20 cellular contexts compared by ENCODE assay signal in genomic region chr13:39394811-39395685, GRCh38.
DNase-seq lines count a peak whose midpoint lies in the region; ATAC-seq and TF ChIP-seq lines count a peak whose summit lies in the region.
"Had no signal": no experiment of that assay in that cellular context is flagged by ENCODE, and none has a peak within 500 bp of the region (broad histone marks: within the 10 kb centered on the region; RNA-seq: fewer than 3 reads in every experiment).

No MANE protein-coding gene starts in this region.

- no peak overlapping the region for H3K4me2 ChIP-seq in mammary epithelial cell (ENCODE audit: insufficient read depth, low read depth, low read length)

- dilution Hi-C loops in mammary epithelial cell (cut with HindIII; ENCODE audit: low sequenced_read_pairs), result no loop called here

- in situ Hi-C loops in mammary epithelial cell (cut with MboI; ENCODE audit: low sequenced_read_pairs in 2 of 2), result no loop called here

- H3K79me2 ChIP-seq in mammary epithelial cell (ENCODE audit: insufficient read depth, low read length), result no peaks in the 10 kb centered on the region

- WGBS in mammary epithelial cell (ENCODE audit: low coverage, missing lambda C conversion rate), result 90% methylated on average over 10 of the region's 13 CpGs

- H2AFZ ChIP-seq in mammary epithelial cell (ENCODE audit: low read depth, low read length), result no peak overlapping the region

- H3K36me3 Mint-ChIP-seq in mesothelial cell of epicardium, result peaks cover 1% of the 10 kb centered on the region
- H3K36me3 Mint-ChIP-seq: activated naive CD4-positive, alpha-beta T cell treated with anti-CD3 and anti-CD28 coated beads, Interleukin-2, amount 50 U/mL, for 72 hours had no signal

- no peaks in the 10 kb centered on the region for H3K27me3 Mint-ChIP-seq in mesothelial cell of epicardium (ENCODE audit: low read depth)

- H4K20me1 ChIP-seq in mammary epithelial cell (ENCODE audit: insufficient read depth, low read length), result no peaks in the 10 kb centered on the region

- H3K27ac Mint-ChIP-seq in mesothelial cell of epicardium, result peak overlapping the region; percentile 90
- H3K27ac Mint-ChIP-seq: activated naive CD4-positive, alpha-beta T cell treated with anti-CD3 and anti-CD28 coated beads, Interleukin-2, amount 50 U/mL, for 72 hours had no signal

- H3K36me3 ChIP-seq in breast epithelium (no peaks in the 10 kb centered on the region), mammary epithelial cell (ENCODE audit: insufficient read depth, low read length) (no peaks in the 10 kb centered on the region), vagina (no peaks in the 10 kb centered on the region), left lung (no peaks in the 10 kb centered on the region)
- H3K36me3 ChIP-seq: BE2C, brain microvascular endothelial cell, stomach had no signal

- H3K9me3 ChIP-seq in breast epithelium (no peaks in the 10 kb centered on the region), mammary epithelial cell (replicated peaks; ENCODE audit: insufficient read depth, low read length) (no peaks in the 10 kb centered on the region), vagina (no peaks in the 10 kb centered on the region), left lung (no peaks in the 10 kb centered on the region)
- H3K9me3 ChIP-seq: BE2C, stomach had no signal

- peaks cover 4% of the 10 kb centered on the region for H3K9me3 Mint-ChIP-seq in mesothelial cell of epicardium
- H3K9me3 Mint-ChIP-seq: activated naive CD4-positive, alpha-beta T cell treated with anti-CD3 and anti-CD28 coated beads, Interleukin-2, amount 50 U/mL, for 72 hours had no signal

- peak overlapping the region; percentile 24 to 72 for H3K27ac ChIP-seq in breast epithelium
- H3K27ac ChIP-seq in mammary epithelial cell (ENCODE audit: insufficient read depth, low read depth, low read length), result no peak overlapping the region
- H3K27ac ChIP-seq in vagina, result peak overlapping the region; percentile 15
- no peak overlapping the region for H3K27ac ChIP-seq in left lung
- H3K27ac ChIP-seq: brain microvascular endothelial cell, stomach had no signal

- no peaks in the 10 kb centered on the region for H3K27me3 ChIP-seq in breast epithelium
- no peaks in the 10 kb centered on the region for H3K27me3 ChIP-seq in mammary epithelial cell (ENCODE audit: insufficient read depth, low read length)
- no peaks in the 10 kb centered on the region for H3K27me3 ChIP-seq in vagina
- no peaks in the 10 kb centered on the region for H3K27me3 ChIP-seq in left lung
- H3K27me3 ChIP-seq: BE2C, brain microvascular endothelial cell, stomach had no signal

- intact Hi-C loops in breast epithelium (cut with DNase I; ENCODE audit: low total_unique reads) (no loop called here), mammary epithelial cell (cut with micrococcal nuclease) (no loop called here), Right ventricle myocardium superior (cut with DNase I) (no loop called here), vagina (cut with DNase I) (no loop called here), left lung (cut with DNase I) (no loop called here)

- DNase-seq in breast epithelium (ENCODE audit: low spot score in 2 of 2) (no peak), mammary epithelial cell (no peak), Right ventricle myocardium superior (no peak), mesothelial cell of epicardium (ENCODE audit: low spot score in 2 of 2, unreplicated experiment in 2 of 2) (no peak), vagina (ENCODE audit: extremely low spot score in 2 of 2) (no peak), left lung (no peak)
- DNase-seq: 8988T; activated CD4-positive, alpha-beta T cell treated with anti-CD3 and anti-CD28 coated beads for 1 hour; activated T-cell treated with anti-CD3 and anti-CD28 coated beads, Interleukin-2, amount 50 U/mL, for 48 hours; BE2C; brain microvascular endothelial cell; DMS79; KBM-7; NCI-H1694 treated with DMSO at 0.1 percent for 48 hours; NCI-H345; stimulated activated CD4-positive, alpha-beta T cell treated with anti-CD3 and anti-CD28 coated beads, Interleukin-4, amount 100 ng/mL, for 4 hours; stomach had no signal

- CTCF ChIA-PET in mammary epithelial cell (lab: Charles Lee; ENCODE audit: low non-redundant PET), result no interaction called here

- H3K4me1 ChIP-seq in breast epithelium, result no peaks in the 10 kb centered on the region
- H3K4me1 ChIP-seq in mammary epithelial cell (ENCODE audit: insufficient read depth, low read length), result no peaks in the 10 kb centered on the region
- no peaks in the 10 kb centered on the region for H3K4me1 ChIP-seq in vagina
- no peaks in the 10 kb centered on the region for H3K4me1 ChIP-seq in left lung
- H3K4me1 ChIP-seq: BE2C had no signal

- ATAC-seq in Right ventricle myocardium superior (ENCODE audit: poor library complexity) (peak; percentile 56), left lung (no peak), HG02870 (IDR thresholded peaks at IDR 0.05; ENCODE audit: unreplicated experiment) (no peak), HG02623 (IDR thresholded peaks at IDR 0.05; ENCODE audit: unreplicated experiment) (no peak)
- ATAC-seq: activated naive CD4-positive, alpha-beta T cell treated with anti-CD3 and anti-CD28 coated beads, Interleukin-2, amount 50 U/mL, for 72 hours had no signal

- H3K4me3 Mint-ChIP-seq in mesothelial cell of epicardium, result peak overlapping the region; percentile 2

- no peak for TF ChIP-seq POLR2A in breast epithelium (IDR thresholded peaks at IDR 0.05)
- TF ChIP-seq POLR2A in vagina (IDR thresholded peaks at IDR 0.05), result no peak

- H3K9ac ChIP-seq in mammary epithelial cell (ENCODE audit: insufficient read depth, low read length), result no peak overlapping the region

- TF ChIP-seq CTCF in breast epithelium (IDR thresholded peaks at IDR 0.05), result no peak
- no peak for TF ChIP-seq CTCF in mammary epithelial cell (conservative IDR thresholded peaks at IDR 0.05 in 1 of 2, IDR thresholded peaks at IDR 0.05 in 1 of 2; ENCODE audit: extremely low read depth in 1 of 2, insufficient read depth in 1 of 2, low read depth in 1 of 2, low read length in 2 of 2)
- no peak for TF ChIP-seq CTCF in mesothelial cell of epicardium (IDR thresholded peaks at IDR 0.05; ENCODE audit: unreplicated experiment)
- TF ChIP-seq CTCF in vagina (IDR thresholded peaks at IDR 0.05), result no peak
- no peak for TF ChIP-seq CTCF in left lung (IDR thresholded peaks at IDR 0.05)

- H3K4me1 Mint-ChIP-seq in mesothelial cell of epicardium, result peaks cover 35% of the 10 kb centered on the region

- no TSS peak for BruUV-seq in mammary epithelial cell (replicated peaks; lab: Mats Ljungman, UMichigan)

- peak overlapping the region in 1 of 3 donors; percentile 25 for H3K4me3 ChIP-seq in breast epithelium
- no peak overlapping the region for H3K4me3 ChIP-seq in mammary epithelial cell (replicated peaks in 1 of 3; ENCODE audit: insufficient read depth in 1 of 3, low read depth in 2 of 3, low read length in 3 of 3)
- H3K4me3 ChIP-seq in vagina, result no peak overlapping the region
- H3K4me3 ChIP-seq in left lung, result no peak overlapping the region
- H3K4me3 ChIP-seq: stomach had no signal

Comparison
In these comparisons a context has a peak if more than half of its experiments do, and no peak if none do; other contexts are left out.
1. H3K27ac ChIP-seq: peak in breast epithelium (2 of 2) and vagina (single experiment); none in mammary epithelial cell (single experiment) and left lung (0 of 2).